ENCODE assay signal across 21 cellular contexts in genomic region chr4:1510931-1511330, GRCh38.
DNase-seq lines count a peak whose midpoint lies in the region; ATAC-seq and TF ChIP-seq lines count a peak whose summit lies in the region.
"Had no signal": no experiment of that assay in that cellular context is flagged by ENCODE, and none has a peak within 500 bp of the region (broad histone marks: within the 10 kb centered on the region; RNA-seq: fewer than 3 reads in every experiment).

No MANE protein-coding gene starts in this region.

- no peaks in the 10 kb centered on the region for H3K9me3 Mint-ChIP-seq in activated naive CD4-positive, alpha-beta T cell treated with anti-CD3 and anti-CD28 coated beads, Interleukin-2, amount 50 U/mL, for 72 hours
- H3K9me3 Mint-ChIP-seq in natural killer cell treated with Interleukin-12 subunit alpha and Interleukin-12 subunit beta and Interleukin-15 and Interleukin-18, amount 100 ng/mL, for 72 hours: no peaks in the 10 kb centered on the region
- no peaks in the 10 kb centered on the region for H3K9me3 Mint-ChIP-seq in natural killer cell
- H3K9me3 Mint-ChIP-seq: CD8-positive, alpha-beta memory T cell had no signal

- no peak overlapping the region for H3K27ac ChIP-seq in lower lobe of right lung
- H3K27ac ChIP-seq: GM23248, HL-60 had no signal

- H3K4me1 ChIP-seq in lower lobe of right lung: no peaks in the 10 kb centered on the region

- no peak overlapping the region for H3K4me3 Mint-ChIP-seq in natural killer cell treated with Interleukin-12 subunit alpha and Interleukin-12 subunit beta and Interleukin-15 and Interleukin-18, amount 100 ng/mL, for 72 hours
- no peak overlapping the region for H3K4me3 Mint-ChIP-seq in natural killer cell

- H3K9me3 ChIP-seq in lower lobe of right lung: no peaks in the 10 kb centered on the region

- no peak for ATAC-seq in activated naive CD4-positive, alpha-beta T cell treated with anti-CD3 and anti-CD28 coated beads, Interleukin-2, amount 50 U/mL, for 72 hours
- no peak for ATAC-seq in natural killer cell treated with Interleukin-12 subunit alpha and Interleukin-12 subunit beta and Interleukin-15 and Interleukin-18, amount 100 ng/mL, for 72 hours
- ATAC-seq in natural killer cell: no peak
- ATAC-seq in lower lobe of right lung: no peak
- ATAC-seq in GM21619 (IDR thresholded peaks at IDR 0.05; ENCODE audit: unreplicated experiment): no peak

- H3K27me3 ChIP-seq in lower lobe of right lung (ENCODE audit: low read depth): peaks cover 37% of the 10 kb centered on the region

- no peaks in the 10 kb centered on the region for H3K36me3 ChIP-seq in lower lobe of right lung

- H3K4me1 Mint-ChIP-seq in natural killer cell treated with Interleukin-12 subunit alpha and Interleukin-12 subunit beta and Interleukin-15 and Interleukin-18, amount 100 ng/mL, for 72 hours (ENCODE audit: low read depth in 2 of 2): no peaks in the 10 kb centered on the region
- no peaks in the 10 kb centered on the region for H3K4me1 Mint-ChIP-seq in natural killer cell
- H3K4me1 Mint-ChIP-seq: CD8-positive, alpha-beta memory T cell had no signal

- no peak overlapping the region for H3K27ac Mint-ChIP-seq in activated naive CD4-positive, alpha-beta T cell treated with anti-CD3 and anti-CD28 coated beads, Interleukin-2, amount 50 U/mL, for 72 hours
- no peak overlapping the region for H3K27ac Mint-ChIP-seq in natural killer cell treated with Interleukin-12 subunit alpha and Interleukin-12 subunit beta and Interleukin-15 and Interleukin-18, amount 100 ng/mL, for 72 hours
- H3K27ac Mint-ChIP-seq in natural killer cell: no peak overlapping the region
- H3K27ac Mint-ChIP-seq: CD8-positive, alpha-beta memory T cell had no signal

- DNase-seq in activated naive CD4-positive, alpha-beta T cell treated with anti-CD3 and anti-CD28 coated beads, Interleukin-2, amount 50 U/mL, for 16 hours: peak; percentile 2
- no peak for DNase-seq in activated naive CD4-positive, alpha-beta T cell treated with anti-CD3 and anti-CD28 coated beads, Interleukin-2, amount 50 U/mL, for 72 hours (ENCODE audit: low spot score in 2 of 2)
- peak; percentile 31 for DNase-seq in natural killer cell treated with Interleukin-12 subunit alpha and Interleukin-12 subunit beta and Interleukin-15 and Interleukin-18, amount 100 ng/mL, for 72 hours (ENCODE audit: low spot score)
- DNase-seq in natural killer cell: no peak
- DNase-seq in lower lobe of right lung: peak; percentile 32
- DNase-seq in effector CD4-positive, alpha-beta T cell: no peak
- DNase-seq in NCI-H526 (lab: John Stamatoyannopoulos, UW): no peak
- DNase-seq: AML-193, Calu3, DMS153, HCEC 1CT, KG1, NCI-H1092 treated with DMSO at 0.1 percent for 48 hours, NCI-H146, NCI-H2029, NCI-H226, NCI-H524 treated with DMSO at 0.1 percent for 48 hours had no signal

- intact Hi-C loops in natural killer cell (cut with micrococcal nuclease) (loop anchor here (5.0 kb wide), 1 partner anchor 379 kb away; no protein-coding TSS in a partner anchor), lower lobe of right lung (cut with DNase I) (no loop called here)

- no peaks in the 10 kb centered on the region for H3K36me3 Mint-ChIP-seq in activated naive CD4-positive, alpha-beta T cell treated with anti-CD3 and anti-CD28 coated beads, Interleukin-2, amount 50 U/mL, for 72 hours
- no peaks in the 10 kb centered on the region for H3K36me3 Mint-ChIP-seq in natural killer cell treated with Interleukin-12 subunit alpha and Interleukin-12 subunit beta and Interleukin-15 and Interleukin-18, amount 100 ng/mL, for 72 hours
- no peaks in the 10 kb centered on the region for H3K36me3 Mint-ChIP-seq in natural killer cell

- peaks cover 6 to 15% of the 10 kb centered on the region in 2 donors for H3K27me3 Mint-ChIP-seq in natural killer cell treated with Interleukin-12 subunit alpha and Interleukin-12 subunit beta and Interleukin-15 and Interleukin-18, amount 100 ng/mL, for 72 hours
- peaks cover 0 to 9% of the 10 kb centered on the region in 2 donors for H3K27me3 Mint-ChIP-seq in natural killer cell (ENCODE audit: low read depth in 2 of 2)

- no peak overlapping the region for H3K4me3 ChIP-seq in lower lobe of right lung
- H3K4me3 ChIP-seq: GM23248 had no signal

- TF ChIP-seq CTCF in natural killer cell (IDR thresholded peaks at IDR 0.05) (no peak), lower lobe of right lung (IDR thresholded peaks at IDR 0.05) (no peak)

Comparison
In these comparisons a context has a peak if more than half of its experiments do, and no peak if none do; other contexts are left out.
1. DNase-seq: peak in activated naive CD4-positive, alpha-beta T cell treated with anti-CD3 and anti-CD28 coated beads, Interleukin-2, amount 50 U/mL, for 16 hours (single experiment), natural killer cell treated with Interleukin-12 subunit alpha and Interleukin-12 subunit beta and Interleukin-15 and Interleukin-18, amount 100 ng/mL, for 72 hours (single experiment) and lower lobe of right lung (single experiment); none in activated naive CD4-positive, alpha-beta T cell treated with anti-CD3 and anti-CD28 coated beads, Interleukin-2, amount 50 U/mL, for 72 hours (0 of 2), natural killer cell (single experiment), effector CD4-positive, alpha-beta T cell (single experiment) and NCI-H526 (0 of 2).